Comparison of ENCODE assay signal across 1 cellular context in the genomic region with DNA sequence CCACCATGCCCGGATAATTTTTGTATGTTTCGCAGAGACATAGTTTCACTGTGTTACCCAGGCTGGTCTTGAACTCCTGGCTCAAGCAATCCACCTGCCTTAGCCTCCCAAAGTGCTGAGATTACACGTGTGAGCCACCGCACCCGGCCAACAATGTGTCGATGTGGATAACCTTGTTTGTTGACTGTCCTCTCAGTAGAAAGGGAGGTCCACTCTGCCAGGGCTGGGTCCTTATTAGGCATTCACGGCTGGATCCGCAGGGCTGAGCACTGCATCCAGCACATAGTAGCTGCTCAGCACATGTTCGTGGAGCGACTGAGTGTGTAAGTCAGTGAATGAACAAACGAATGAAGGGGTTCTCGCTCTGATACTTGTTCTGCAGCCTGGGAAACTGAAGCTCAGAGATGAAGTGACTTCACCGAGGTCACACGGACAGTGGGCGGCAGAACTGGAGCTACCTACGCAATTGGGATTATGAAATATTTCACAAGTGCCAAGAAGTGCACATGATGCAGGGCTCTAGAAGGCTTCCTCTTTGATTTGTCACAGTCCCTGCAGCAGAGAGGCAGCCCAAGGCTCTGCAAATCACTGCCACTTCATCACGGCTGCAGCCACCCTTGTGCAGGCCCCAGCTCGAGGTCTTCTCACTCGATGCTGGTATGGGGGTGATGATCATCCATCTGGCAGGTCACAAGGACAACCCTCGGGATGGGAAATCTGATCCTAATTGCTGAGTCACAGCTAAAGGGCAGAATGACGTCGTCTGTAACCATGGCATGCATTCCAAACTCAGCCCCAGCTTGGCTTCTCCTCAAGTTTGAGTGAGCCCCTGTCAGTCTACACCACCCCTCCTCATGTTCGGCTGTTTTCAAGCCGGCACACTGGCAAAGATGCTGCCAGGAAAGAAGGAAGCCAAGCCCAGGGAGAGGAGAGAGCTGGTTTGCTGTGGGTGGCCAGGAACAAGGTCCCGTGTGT.
TF ChIP-seq lines count a peak whose summit lies in the region.

No MANE protein-coding gene starts in this region.

TF ChIP-seq in K562, 482 proteins besides CTCF, POLR2A, EP300 and RAD21 (continued from another document):
- TF ChIP-seq CBX1 (IDR thresholded peaks at IDR 0.05; ENCODE audit: low read depth) (no peak; the same call in 1 of the 2 replicates), C11orf30 (IDR thresholded peaks at IDR 0.05; ENCODE audit: low read depth) (peak; percentile 92), WHSC1 (IDR thresholded peaks at IDR 0.05; ENCODE audit: low read length) (no peak), ZNF24 (IDR thresholded peaks at IDR 0.05) (peak; percentile 92), MAFG (tag; conservative IDR thresholded peaks at IDR 0.05) (peak; percentile 96), ARID1B (IDR thresholded peaks at IDR 0.05) (peak; percentile 38; the same call in 1 of the 2 replicates), ZNF23 (CRISPR knock-in tag; IDR thresholded peaks at IDR 0.05) (no peak), RBM15 (IDR thresholded peaks at IDR 0.05; ENCODE audit: insufficient read depth, low read length) (no peak), ZFP36 (IDR thresholded peaks at IDR 0.05; ENCODE audit: low read depth, low read length, partially characterized antibody) (peak; percentile 3), ELF4 (CRISPR knock-in tag; IDR thresholded peaks at IDR 0.05) (no peak), CEBPG (CRISPR knock-in tag; IDR thresholded peaks at IDR 0.05) (peak; percentile 72), CEBPG (tag; conservative IDR thresholded peaks at IDR 0.05 in 1 of 2, IDR thresholded peaks at IDR 0.05 in 1 of 2) (peak; percentile 94 to 96), SOX6 (IDR thresholded peaks at IDR 0.05) (0 out of 2 replicates have a peak, but pooled peaks have one; percentile 6), PTRF (tag; IDR thresholded peaks at IDR 0.05) (no peak), NCOR1 (IDR thresholded peaks at IDR 0.05) (no peak), ZNF174 (CRISPR knock-in tag; IDR thresholded peaks at IDR 0.05) (no peak), ZNF436 (CRISPR knock-in tag; IDR thresholded peaks at IDR 0.05) (no peak), HNRNPL (IDR thresholded peaks at IDR 0.05; ENCODE audit: low read depth, low read length) (no peak), DPF2 (IDR thresholded peaks at IDR 0.05) (0 out of 2 replicates have a peak, but pooled peaks have one; percentile 34), MEIS2 (IDR thresholded peaks at IDR 0.05; ENCODE audit: partially characterized antibody) (peak; percentile 45), FOSL1 (tag; conservative IDR thresholded peaks at IDR 0.05) (peak; percentile 72), FOXK1 (CRISPR knock-in tag; IDR thresholded peaks at IDR 0.05; ENCODE audit: borderline replicate concordance) (no peak), BACH1 (tag; IDR thresholded peaks at IDR 0.05) (peak; percentile 92), TAF1 (IDR thresholded peaks at IDR 0.05; ENCODE audit: control insufficient read depth, extremely low read depth, insufficient read depth, low read length, severe bottlenecking) (no peak), MAFF (IDR thresholded peaks at IDR 0.05; ENCODE audit: low read length) (peak; percentile 61; the same call in 1 of the 2 replicates)
- TF ChIP-seq, protein P1, sequence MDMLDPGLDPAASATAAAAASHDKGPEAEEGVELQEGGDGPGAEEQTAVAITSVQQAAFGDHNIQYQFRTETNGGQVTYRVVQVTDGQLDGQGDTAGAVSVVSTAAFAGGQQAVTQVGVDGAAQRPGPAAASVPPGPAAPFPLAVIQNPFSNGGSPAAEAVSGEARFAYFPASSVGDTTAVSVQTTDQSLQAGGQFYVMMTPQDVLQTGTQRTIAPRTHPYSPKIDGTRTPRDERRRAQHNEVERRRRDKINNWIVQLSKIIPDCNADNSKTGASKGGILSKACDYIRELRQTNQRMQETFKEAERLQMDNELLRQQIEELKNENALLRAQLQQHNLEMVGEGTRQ (CRISPR knock-in tag; IDR thresholded peaks at IDR 0.05), result no peak
- TF ChIP-seq, protein P2, sequence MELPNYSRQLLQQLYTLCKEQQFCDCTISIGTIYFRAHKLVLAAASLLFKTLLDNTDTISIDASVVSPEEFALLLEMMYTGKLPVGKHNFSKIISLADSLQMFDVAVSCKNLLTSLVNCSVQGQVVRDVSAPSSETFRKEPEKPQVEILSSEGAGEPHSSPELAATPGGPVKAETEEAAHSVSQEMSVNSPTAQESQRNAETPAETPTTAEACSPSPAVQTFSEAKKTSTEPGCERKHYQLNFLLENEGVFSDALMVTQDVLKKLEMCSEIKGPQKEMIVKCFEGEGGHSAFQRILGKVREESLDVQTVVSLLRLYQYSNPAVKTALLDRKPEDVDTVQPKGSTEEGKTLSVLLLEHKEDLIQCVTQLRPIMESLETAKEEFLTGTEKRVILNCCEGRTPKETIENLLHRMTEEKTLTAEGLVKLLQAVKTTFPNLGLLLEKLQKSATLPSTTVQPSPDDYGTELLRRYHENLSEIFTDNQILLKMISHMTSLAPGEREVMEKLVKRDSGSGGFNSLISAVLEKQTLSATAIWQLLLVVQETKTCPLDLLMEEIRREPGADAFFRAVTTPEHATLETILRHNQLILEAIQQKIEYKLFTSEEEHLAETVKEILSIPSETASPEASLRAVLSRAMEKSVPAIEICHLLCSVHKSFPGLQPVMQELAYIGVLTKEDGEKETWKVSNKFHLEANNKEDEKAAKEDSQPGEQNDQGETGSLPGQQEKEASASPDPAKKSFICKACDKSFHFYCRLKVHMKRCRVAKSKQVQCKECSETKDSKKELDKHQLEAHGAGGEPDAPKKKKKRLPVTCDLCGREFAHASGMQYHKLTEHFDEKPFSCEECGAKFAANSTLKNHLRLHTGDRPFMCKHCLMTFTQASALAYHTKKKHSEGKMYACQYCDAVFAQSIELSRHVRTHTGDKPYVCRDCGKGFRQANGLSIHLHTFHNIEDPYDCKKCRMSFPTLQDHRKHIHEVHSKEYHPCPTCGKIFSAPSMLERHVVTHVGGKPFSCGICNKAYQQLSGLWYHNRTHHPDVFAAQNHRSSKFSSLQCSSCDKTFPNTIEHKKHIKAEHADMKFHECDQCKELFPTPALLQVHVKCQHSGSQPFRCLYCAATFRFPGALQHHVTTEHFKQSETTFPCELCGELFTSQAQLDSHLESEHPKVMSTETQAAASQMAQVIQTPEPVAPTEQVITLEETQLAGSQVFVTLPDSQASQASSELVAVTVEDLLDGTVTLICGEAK (IDR thresholded peaks at IDR 0.05), result no peak
- TF ChIP-seq, protein P2 (CRISPR knock-in tag; IDR thresholded peaks at IDR 0.05), result no peak
TF ChIP-seq in K562: peak in this region for 56.
